ENCODE assay signal across 6 cellular contexts in the genomic region with DNA sequence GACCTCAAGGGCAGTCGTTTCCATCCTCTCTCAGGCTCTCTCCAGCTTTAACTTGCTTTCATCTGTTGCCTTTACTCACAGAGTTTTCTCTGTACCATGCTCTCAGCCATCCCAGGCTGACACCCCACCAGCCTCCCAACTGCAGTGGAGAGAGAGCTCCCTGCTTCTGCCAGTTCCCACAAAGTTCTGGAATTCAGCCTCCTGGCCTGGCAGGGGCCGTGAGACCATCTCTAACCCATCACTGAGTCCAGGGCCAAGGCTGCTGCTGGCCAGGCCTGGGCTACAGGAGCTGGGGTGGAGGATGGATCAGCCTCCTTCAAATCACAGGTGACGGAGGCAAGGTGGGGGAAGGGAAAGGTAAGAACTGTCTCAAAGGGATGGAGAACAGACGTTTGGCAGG.
DNase-seq lines count a peak whose midpoint lies in the region; ATAC-seq, FAIRE-seq and TF ChIP-seq lines count a peak whose summit lies in the region.
"Not testable (repeated sequence)": the region's sequence is repeated elsewhere in the genome, so short reads cannot be mapped to it uniquely, and the experiment has no call there.

No MANE protein-coding gene starts in this region.

- POLR2A ChIA-PET in K562 (lab: Yijun Ruan, JAX), result not testable (repeated sequence)

- DNase-seq in GM12892 (ENCODE audit: insufficient read length); K562 (ENCODE audit: extremely low read depth in 1 of 4, low spot score in 3 of 4); Right ventricle myocardium inferior (ENCODE audit: missing footprints); left lung: not testable (repeated sequence)
- DNase-seq in ovary, result peak in 3 of 5 donors; percentile 26 to 61 (median 55)

- not testable (repeated sequence) for TF ChIP-seq RAD21 in K562 (CRISPR knock-in tag; conservative IDR thresholded peaks at IDR 0.05 in 1 of 2, IDR thresholded peaks at IDR 0.05 in 1 of 2)

- not testable (repeated sequence) for H4K20me1 ChIP-seq in K562 (replicated peaks; ENCODE audit: control insufficient read depth, insufficient read depth, low read length)

- H3K4me3 ChIP-seq in K562; left lung; ovary; stomach smooth muscle (ENCODE audit: low read length in 2 of 2): not testable (repeated sequence)

- intact Hi-C loops in K562 (cut with micrococcal nuclease); Right ventricle myocardium inferior (cut with DNase I); left lung (cut with DNase I); ovary (cut with DNase I): not testable (repeated sequence)

- not testable (repeated sequence) for H3K9ac ChIP-seq in K562 (ENCODE audit: insufficient read depth in 1 of 2, low read depth in 2 of 2, low read length in 2 of 2)
- peak overlapping the region in 1 of 2 donors; percentile 31 for H3K9ac ChIP-seq in stomach smooth muscle (ENCODE audit: low read length in 2 of 2)

- in situ Hi-C loops in K562 (cut with MboI), result not testable (repeated sequence)

- not testable (repeated sequence) for H3K36me3 ChIP-seq in K562 (ENCODE audit: control insufficient read depth, insufficient read depth, low read length); left lung; ovary; stomach smooth muscle (ENCODE audit: control insufficient read depth in 2 of 2, insufficient read depth in 2 of 2, low read length in 2 of 2)

- BruUV-seq in K562 (replicated peaks; lab: Mats Ljungman, UMichigan), result not testable (repeated sequence)

- WGBS in K562 (ENCODE audit: insufficient coverage, low coverage, missing lambda C conversion rate), result 68% methylated on average over 2 of the region's 4 CpGs
- 30 to 76% (median 73%) methylated on average over 1 to 3 of the region's 4 CpGs for WGBS in ovary, 3 donors

- not testable (repeated sequence) for H3K27me3 ChIP-seq in K562 (ENCODE audit: control insufficient read depth in 2 of 2, insufficient read depth in 2 of 2, low read length in 2 of 2); left lung; ovary; stomach smooth muscle (ENCODE audit: control insufficient read depth in 1 of 2, insufficient read depth in 2 of 2, low read length in 2 of 2)

- H3K9me3 ChIP-seq in K562 (replicated peaks; ENCODE audit: control insufficient read depth, insufficient read depth, low read depth, low read length); left lung; ovary; stomach smooth muscle (ENCODE audit: control insufficient read depth in 2 of 2, low read length in 2 of 2): not testable (repeated sequence)

- H3K4me1 ChIP-seq in K562 (replicated peaks in 1 of 2; ENCODE audit: control insufficient read depth in 2 of 2, insufficient read depth in 2 of 2, low read length in 2 of 2), result peaks cover 9 to 35% of the 10 kb centered on the region in 2 experiments; a peak in 4 of 5 replicates
- H3K4me1 ChIP-seq in left lung; ovary (ENCODE audit: insufficient read depth): not testable (repeated sequence)
- peaks cover 13% of the 10 kb centered on the region for H3K4me1 ChIP-seq in stomach smooth muscle (ENCODE audit: control insufficient read depth, insufficient read depth, low read length)

- FAIRE-seq in GM12892 (lab: Jason Lieb, UNC) (peak; percentile 44), K562 (lab: Jason Lieb, UNC) (peak; percentile 82)

- TF ChIP-seq CTCF in K562 (IDR thresholded peaks at IDR 0.05 in 2 of 3, conservative IDR thresholded peaks at IDR 0.05 in 1 of 3; ENCODE audit: insufficient read depth in 2 of 3, low read depth in 1 of 3, low read length in 3 of 3); left lung (IDR thresholded peaks at IDR 0.05); ovary (IDR thresholded peaks at IDR 0.05): not testable (repeated sequence)

- not testable (repeated sequence) for H3K79me2 ChIP-seq in K562 (ENCODE audit: control insufficient read depth, insufficient read depth, low read length)

- not testable (repeated sequence) for ATAC-seq in K562
- ATAC-seq in Right ventricle myocardium inferior (peak; percentile 69), left lung (peak; percentile 13)

- TF ChIP-seq POLR2A in GM12892 (IDR thresholded peaks at IDR 0.05; ENCODE audit: low read depth, low read length); K562 (conservative IDR thresholded peaks at IDR 0.05); ovary (IDR thresholded peaks at IDR 0.05): not testable (repeated sequence)

- H2AFZ ChIP-seq in K562 (ENCODE audit: low read depth, low read length), result peak overlapping the region; percentile 59; the same call in 1 of the 2 replicates

- H3K4me2 ChIP-seq in K562 (ENCODE audit: insufficient read depth, low read length), result not testable (repeated sequence)

- CTCF ChIA-PET in K562 (lab: Yijun Ruan, JAX; ENCODE audit: low intra/inter-chr PET ratio), result not testable (repeated sequence)

- not testable (repeated sequence) for TF ChIP-seq EP300 in K562 (IDR thresholded peaks at IDR 0.05; ENCODE audit: low read length); ovary (IDR thresholded peaks at IDR 0.05)

- not testable (repeated sequence) for H3K27ac ChIP-seq in K562 (ENCODE audit: extremely low read depth, low read depth, low read length); left lung
- H3K27ac ChIP-seq in ovary, result peak overlapping the region in 1 of 2 donors; percentile 52
- H3K27ac ChIP-seq in stomach smooth muscle (ENCODE audit: low read length), result peak overlapping the region; percentile 53

- not testable (repeated sequence) for H3K9me1 ChIP-seq in K562 (ENCODE audit: control insufficient read depth, insufficient read depth, low read length)

TF ChIP-seq in K562, 482 proteins besides CTCF, POLR2A, EP300 and RAD21:
- TF ChIP-seq JUND (IDR thresholded peaks at IDR 0.05; ENCODE audit: borderline replicate concordance, low read depth, low read length), result not testable (repeated sequence)
- TF ChIP-seq JUND (tag; IDR thresholded peaks at IDR 0.05; ENCODE audit: borderline replicate concordance, low read depth, low read length), result peak; percentile 6; the same call in 1 of the 3 replicates
